Comparison of ENCODE assay signal across 18 cellular contexts in genomic region chr1:159510223-159510530, GRCh38. TPM values are rescaled to one million over a fixed set of nuclear protein-coding genes. Genes with fewer than 3 reads are reported as not detected.
DNase-seq lines count a peak whose midpoint lies in the region; ATAC-seq and TF ChIP-seq lines count a peak whose summit lies in the region.
"Had no signal": no experiment of that assay in that cellular context is flagged by ENCODE, and none has a peak within 500 bp of the region (broad histone marks: within the 10 kb centered on the region; RNA-seq: fewer than 3 reads in every experiment).

No MANE protein-coding gene starts in this region.

- no TSS peak for BruUV-seq in A673 (replicated peaks; lab: Mats Ljungman, UMichigan)

- no peak for TF ChIP-seq CTCF in A673 (conservative IDR thresholded peaks at IDR 0.05; ENCODE audit: low read depth, low read length)
- TF ChIP-seq CTCF in fibroblast of the aortic adventitia (IDR thresholded peaks at IDR 0.05; ENCODE audit: insufficient read depth, low read length), result no peak

- POLR2A ChIA-PET in A673 (lab: Charles Lee; ENCODE audit: low non-redundant PET), result no interaction called here

- H3K4me3 ChIP-seq in A673 (ENCODE audit: low read depth, low read length, poor library complexity, severe bottlenecking) (no peak overlapping the region), fibroblast of the aortic adventitia (ENCODE audit: low read depth, low read length) (no peak overlapping the region)
- H3K4me3 ChIP-seq: Peyer's patch had no signal

- H3K27ac ChIP-seq in A673 (ENCODE audit: low read depth, low read length, poor library complexity, severe bottlenecking), result no peak overlapping the region

- H3K36me3 ChIP-seq in A673 (ENCODE audit: insufficient read depth, low read length, poor library complexity, severe bottlenecking), result no peaks in the 10 kb centered on the region
- H3K36me3 ChIP-seq: Peyer's patch had no signal

- no peaks in the 10 kb centered on the region for H3K4me1 ChIP-seq in A673 (ENCODE audit: insufficient read depth, low read length, poor library complexity, severe bottlenecking)
- H3K4me1 ChIP-seq: Peyer's patch had no signal

- ATAC-seq in GM18870 (IDR thresholded peaks at IDR 0.05; ENCODE audit: unreplicated experiment), result no peak
- ATAC-seq: Right ventricle myocardium inferior had no signal

- peaks cover 4% of the 10 kb centered on the region for H3K27me3 ChIP-seq in A673 (replicated peaks; ENCODE audit: insufficient read depth, low read depth, low read length, poor library complexity)
- H3K27me3 ChIP-seq: Peyer's patch had no signal

- no peaks in the 10 kb centered on the region for H3K9me3 ChIP-seq in A673 (ENCODE audit: low read depth, low read length, poor library complexity, severe bottlenecking)
- H3K9me3 ChIP-seq: Peyer's patch had no signal

- CTCF ChIA-PET in A673 (lab: Charles Lee), result no interaction called here

- DNase-seq in A673 (ENCODE audit: low spot score) (peak; percentile 15), EH (ENCODE audit: low read depth) (peak; percentile 1), SW480 (ENCODE audit: low spot score) (peak; percentile 30), fibroblast of the aortic adventitia (ENCODE audit: low read depth) (peak; percentile 2), inferior parietal cortex (ENCODE audit: extremely low spot score) (no peak), KBM-7 (no peak)
- no peak for DNase-seq in activated CD4-positive, CD25-positive, alpha-beta regulatory T cell (lab: John Stamatoyannopoulos, UW)
- DNase-seq: CD4-positive, CD25-positive, alpha-beta regulatory T cell; DMS79 treated with DMSO at 0.1 percent for 48 hours; GDM1; H7; NCI-H1417 treated with DMSO at 0.1 percent for 48 hours; NCI-H1930; NCI-H510A; NCI-H82; Peyer's patch had no signal

- intact Hi-C loops in A673 (cut with micrococcal nuclease; ENCODE audit: unreplicated experiment), result no loop called here

- in situ Hi-C loops in KBM-7 (cut with MboI; ENCODE audit: low pct_unique_long_range_greater_than_20kb, low sequenced_read_pairs), result no loop called here

RNA-seq across cellular contexts. Expression of gene OR10J5, which starts 25.6 kb away (rescaled TPM):
- total RNA-seq in A673 (2021) (not detected in 2 replicates), fibroblast of the aortic adventitia (ENCODE audit: low replicate concordance) (not detected in 2 replicates)
- total RNA-seq: CD4-positive, CD25-positive, alpha-beta regulatory T cell; H7; Peyer's patch; Right ventricle myocardium inferior had no signal

Comparison
In these comparisons a context has a peak if more than half of its experiments do, and no peak if none do; other contexts are left out.
1. DNase-seq: peak in A673 (single experiment), EH (single experiment), SW480 (single experiment) and fibroblast of the aortic adventitia (single experiment); none in activated CD4-positive, CD25-positive, alpha-beta regulatory T cell (0 of 4), inferior parietal cortex (single experiment) and KBM-7 (single experiment).